In the genomic region with DNA sequence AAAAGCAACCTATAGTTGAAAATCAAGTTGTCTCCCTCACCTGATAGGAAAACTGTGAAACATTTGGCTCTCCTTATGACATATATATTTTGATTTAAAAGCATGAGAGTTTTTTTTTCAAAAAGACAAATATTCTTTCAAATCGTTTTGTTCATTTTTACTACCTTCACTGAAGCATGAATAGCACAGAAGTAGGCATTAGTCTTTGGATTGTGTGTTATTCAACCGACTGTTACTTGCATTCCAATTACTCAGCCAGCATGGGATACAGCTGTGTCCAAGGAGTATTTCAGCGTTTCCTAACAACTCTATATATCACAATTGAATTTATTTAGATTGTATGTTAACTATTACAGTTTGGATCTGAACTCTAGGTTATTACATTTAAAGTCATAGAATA, we compare ENCODE assay signal across 26 cellular contexts.
DNase-seq lines count a peak whose midpoint lies in the region; ATAC-seq and FAIRE-seq lines count a peak whose summit lies in the region.
"Had no signal": no experiment of that assay in that cellular context is flagged by ENCODE, and none has a peak within 500 bp of the region (broad histone marks: within the 10 kb centered on the region; RNA-seq: fewer than 3 reads in every experiment).

No MANE protein-coding gene starts in this region.

- no peak overlapping the region for H3K4me3 ChIP-seq in adipocyte (ENCODE audit: low read length)
- H3K4me3 ChIP-seq: BLaER1, GM12878, Peyer's patch had no signal

- H3K27me3 ChIP-seq in adipocyte (replicated peaks; ENCODE audit: control insufficient read depth, insufficient read depth, low read length): no peaks in the 10 kb centered on the region
- H3K27me3 ChIP-seq: BLaER1, Peyer's patch had no signal

- ATAC-seq in HG03342 (IDR thresholded peaks at IDR 0.05; ENCODE audit: unreplicated experiment): no peak
- ATAC-seq: GM12878, HCT116, SK-N-SH treated with all-trans-retinoic acid at 6 μM for 48 hours had no signal

- peak overlapping the region; percentile 7 for H3K27ac ChIP-seq in cingulate gyrus (ENCODE audit: low read depth, low read length)
- H3K27ac ChIP-seq: BLaER1, Peyer's patch had no signal

- no peaks in the 10 kb centered on the region for H3K9me3 ChIP-seq in adipocyte (ENCODE audit: control insufficient read depth, low read length)
- H3K9me3 ChIP-seq: BLaER1, Peyer's patch had no signal

- DNase-seq in adipocyte (ENCODE audit: low read depth) (peak; percentile 34), kidney tubule cell (ENCODE audit: low spot score) (peak; percentile 16), superior temporal gyrus (ENCODE audit: extremely low spot score) (peak; percentile 56), NOMO-1 (lab: John Stamatoyannopoulos, UW; ENCODE audit: unreplicated experiment in 2 of 2) (no peak), GM19239 (ENCODE audit: insufficient read length, low spot score) (no peak), NCI-H1694 (lab: John Stamatoyannopoulos, UW) (no peak)
- DNase-seq: ACHN; CD4-positive, alpha-beta T cell; COR-L47; DMS79 treated with DMSO at 0.1 percent for 48 hours; KBM-7; NCI-H1092 treated with DMSO at 0.1 percent for 48 hours; NCI-H146; NCI-H2029 treated with DMSO at 0.1 percent for 48 hours; NCI-H226; NCI-H524; NCI-H774; NK-92 treated with Interleukin-12 subunit alpha and Interleukin-12 subunit beta, amount 100 ng/mL, for 24 hours; Peyer's patch had no signal

- no peak overlapping the region for H3K9ac ChIP-seq in adipocyte (ENCODE audit: low read length)
- H3K9ac ChIP-seq: BLaER1 had no signal

- peaks cover 45% of the 10 kb centered on the region for H3K4me1 ChIP-seq in adipocyte (ENCODE audit: control insufficient read depth, insufficient read depth, low read length)
- H3K4me1 ChIP-seq: Peyer's patch had no signal

- H3K36me3 ChIP-seq in adipocyte (ENCODE audit: control insufficient read depth, insufficient read depth, low read length, severe bottlenecking): no peaks in the 10 kb centered on the region
- H3K36me3 ChIP-seq: BLaER1, Peyer's patch had no signal

- FAIRE-seq in GM19239 (lab: Jason Lieb, UNC): no peak
- FAIRE-seq: GM12878, H1 had no signal

Comparison
In these comparisons a context has a peak if more than half of its experiments do, and no peak if none do; other contexts are left out.
1. DNase-seq: peak in adipocyte (single experiment), kidney tubule cell (single experiment) and superior temporal gyrus (single experiment); none in NOMO-1 (0 of 2), GM19239 (single experiment) and NCI-H1694 (single experiment).